ENCODE assay signal across 3 cellular contexts in genomic region chr5:108104448-108104847, GRCh38.
"Had no signal": no experiment of that assay in that cellular context is flagged by ENCODE, and none has a peak within 500 bp of the region (broad histone marks: within the 10 kb centered on the region; RNA-seq: fewer than 3 reads in every experiment).

No MANE protein-coding gene starts in this region.

- ATAC-seq: GM12878 had no signal

- H3K4me3 ChIP-seq: GM12878 had no signal

- DNase-seq: GDM1, GF-D8 had no signal
